ENCODE assay signal across 8 cellular contexts in genomic region chr1:159214149-159214760, GRCh38. TPM values are rescaled to one million over a fixed set of nuclear protein-coding genes. Genes with fewer than 3 reads are reported as not detected.
DNase-seq lines count a peak whose midpoint lies in the region; ATAC-seq, FAIRE-seq and TF ChIP-seq lines count a peak whose summit lies in the region.

No MANE protein-coding gene starts in this region.

- no peak overlapping the region for H2AFZ ChIP-seq in PC-9

- no peaks in the 10 kb centered on the region for H3K79me2 ChIP-seq in PC-9 (ENCODE audit: low read depth)

- H3F3A ChIP-seq in PC-9 (ENCODE audit: insufficient read depth, low read depth): no peaks in the 10 kb centered on the region

- peak; percentile 92 for TF ChIP-seq CTCF in PC-9 (conservative IDR thresholded peaks at IDR 0.05)

- peak; percentile 57 for ATAC-seq in HG02763 (IDR thresholded peaks at IDR 0.05; ENCODE audit: unreplicated experiment)
- ATAC-seq in HG02610 (IDR thresholded peaks at IDR 0.05; ENCODE audit: unreplicated experiment): no peak

- H3K27ac ChIP-seq in PC-9: no peak overlapping the region

- H3K9me3 ChIP-seq in PC-9 (ENCODE audit: insufficient read depth, low read depth): no peaks in the 10 kb centered on the region

- H3K4me1 ChIP-seq in PC-9 (replicated peaks; ENCODE audit: insufficient read depth): no peaks in the 10 kb centered on the region

- H3K4me2 ChIP-seq in PC-9: no peak overlapping the region

- no peaks in the 10 kb centered on the region for H3K36me3 ChIP-seq in PC-9 (ENCODE audit: low read depth)

- no peaks in the 10 kb centered on the region for H3K9me2 ChIP-seq in PC-9 (ENCODE audit: insufficient read depth)

- peaks cover 47% of the 10 kb centered on the region for H3K27me3 ChIP-seq in PC-9 (ENCODE audit: insufficient read depth, low read depth)

- intact Hi-C loops in PC-9 (cut with micrococcal nuclease; ENCODE audit: unreplicated experiment): loop anchor here (10.0 kb wide), 1 partner anchor 571 kb away; the partner anchor contains the start of gene DUSP23

- no peaks in the 10 kb centered on the region for H4K20me1 ChIP-seq in PC-9 (ENCODE audit: insufficient read depth)

- POLR2A ChIA-PET in PC-9 (lab: Charles Lee; ENCODE audit: unreplicated experiment): no interaction called here

- BruUV-seq in PC-9 (replicated peaks; lab: Mats Ljungman, UMichigan): no TSS peak

- FAIRE-seq in islet of Langerhans (lab: Jason Lieb, UNC): peak; percentile 88

- DNase-seq in NCI-H748 (lab: John Stamatoyannopoulos, UW; ENCODE audit: unreplicated experiment) (peak; percentile 25), NCI-H748 treated with DMSO at 0.1 percent for 48 hours (lab: John Stamatoyannopoulos, UW) (no peak), PC-9 (peak in 1 of 2 experiments; percentile 31), amniotic epithelial cell (ENCODE audit: low read depth) (peak; percentile 39)
- DNase-seq in stimulated activated CD4-positive, alpha-beta T cell treated with anti-CD3 and anti-CD28 coated beads, TNF-alpha, amount 100 ng/mL, for 24 hours (ENCODE audit: low read depth in 3 of 3): peak in 2 of 3 experiments; percentile 6 to 15

- CTCF ChIA-PET in PC-9 (lab: Charles Lee): interaction anchor here (1.0 kb wide), 1 partner anchor 793 kb away, joined by 3 read pairs; no protein-coding TSS in a partner anchor

- no peak overlapping the region for H3K4me3 ChIP-seq in PC-9

RNA-seq across cellular contexts. Expression of gene ACKR1, which starts 9.6 kb away (rescaled TPM):
- total RNA-seq in PC-9 (2021): not detected in 2 replicates

RNA-seq across cellular contexts. Expression of gene CADM3, which starts 42.8 kb away (rescaled TPM):
- total RNA-seq in PC-9 (2021): not detected in 2 replicates
